In the genomic region with DNA sequence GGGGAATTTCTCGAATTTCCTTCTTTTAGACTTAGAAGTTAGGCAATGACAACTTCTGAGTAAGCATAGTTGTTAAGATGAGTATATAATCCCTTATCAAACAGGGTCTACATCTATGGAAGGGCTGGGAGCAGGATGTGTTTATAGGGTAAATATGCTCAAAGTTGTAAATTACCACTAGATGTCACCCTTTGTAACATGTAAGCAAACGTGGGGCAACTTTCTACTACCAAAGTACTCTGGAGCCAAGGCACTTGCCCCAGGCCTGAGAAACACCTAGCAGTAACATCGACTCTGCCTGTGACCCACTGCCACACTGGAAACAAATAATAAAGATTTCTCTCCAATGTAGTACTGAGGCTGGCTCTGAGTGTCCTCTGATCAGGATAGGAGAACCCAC, we compare ENCODE assay signal across 8 cellular contexts.
A peak's percentile ranks its signal among the peaks of the same experiment; 100 is the strongest.
DNase-seq lines count a peak whose midpoint lies in the region; ATAC-seq, FAIRE-seq and TF ChIP-seq lines count a peak whose summit lies in the region.

No MANE protein-coding gene starts in this region.

- H3K4me1 Mint-ChIP-seq in activated CD4-positive, alpha-beta T cell treated with anti-CD3 and anti-CD28 coated beads for 36 hours, result no peaks in the 10 kb centered on the region
- H3K4me1 Mint-ChIP-seq in T-helper 2 cell treated with Interferon-gamma antibody and Interleukin-4, amounts not matched to agents 5 μg/mL and 100 μg/mL, for 36 hours (ENCODE audit: low read depth), result no peaks in the 10 kb centered on the region

- no peak overlapping the region for H3K4me3 Mint-ChIP-seq in activated CD4-positive, alpha-beta T cell treated with anti-CD3 and anti-CD28 coated beads for 36 hours
- no peak overlapping the region for H3K4me3 Mint-ChIP-seq in T-helper 2 cell treated with Interferon-gamma antibody and Interleukin-4, amounts not matched to agents 5 μg/mL and 100 μg/mL, for 36 hours

- H3K4me2 ChIP-seq in A549, result no peak overlapping the region

- CTCF ChIA-PET in A549 (lab: Yijun Ruan, JAX), result interaction anchor here (1.3 to 1.4 kb wide), 2 partner anchors 526 to 530 kb away, joined by 6 to 14 read pairs; no protein-coding TSS in a partner anchor
- CTCF ChIA-PET in activated CD4-positive, alpha-beta T cell treated with anti-CD3 and anti-CD28 coated beads for 36 hours (lab: Charles Lee), result no interaction called here

- DNase-seq in A549 (ENCODE audit: low read depth in 1 of 2, low spot score in 1 of 2) (peak; percentile 25 to 54), NCI-H1694 treated with DMSO at 0.1 percent for 48 hours (lab: John Stamatoyannopoulos, UW) (peak; percentile 48), amniotic epithelial cell (ENCODE audit: low read depth) (peak; percentile 75), iPS-NIHi7 (ENCODE audit: extremely low spot score) (peak; percentile 71)
- no peak for DNase-seq in activated CD4-positive, alpha-beta T cell treated with anti-CD3 and anti-CD28 coated beads for 36 hours
- no peak for DNase-seq in T-helper 2 cell treated with Interferon-gamma antibody and Interleukin-4, amounts not matched to agents 5 μg/mL and 100 μg/mL, for 36 hours (ENCODE audit: low spot score)

- peak; percentile 62 to 64 for TF ChIP-seq RAD21 in A549 (conservative IDR thresholded peaks at IDR 0.05 in 1 of 2, IDR thresholded peaks at IDR 0.05 in 1 of 2)

- no peak for TF ChIP-seq EP300 in A549 (IDR thresholded peaks at IDR 0.05)

- FAIRE-seq in A549 (lab: Jason Lieb, UNC), result no peak

- no peak for TF ChIP-seq POLR2A in A549 (IDR thresholded peaks at IDR 0.05; ENCODE audit: low read length)
- TF ChIP-seq POLR2A in GM18505 (IDR thresholded peaks at IDR 0.05; ENCODE audit: borderline replicate concordance, extremely low read depth, insufficient read depth, insufficient read length), result no peak

- intact Hi-C loops in activated CD4-positive, alpha-beta T cell treated with anti-CD3 and anti-CD28 coated beads for 36 hours (cut with DNase I, micrococcal nuclease), result loop anchor here (2.0 to 5.0 kb wide), 2 partner anchors 526 to 528 kb away; no protein-coding TSS in a partner anchor

- no peaks in the 10 kb centered on the region for H3K9me3 ChIP-seq in A549

- peak; percentile 84 to 89; a peak in 4 of 6 replicates for ATAC-seq in A549
- peak; percentile 74 for ATAC-seq in GM18505 (IDR thresholded peaks at IDR 0.05; ENCODE audit: unreplicated experiment)
- ATAC-seq in HG02938 (IDR thresholded peaks at IDR 0.05; ENCODE audit: unreplicated experiment), result peak; percentile 80
- ATAC-seq in activated CD4-positive, alpha-beta T cell treated with anti-CD3 and anti-CD28 coated beads for 36 hours, result no peak

- no peaks in the 10 kb centered on the region for H3K4me1 ChIP-seq in A549

- POLR2A ChIA-PET in A549 (lab: Yijun Ruan, JAX), result no interaction called here
- POLR2A ChIA-PET in activated CD4-positive, alpha-beta T cell treated with anti-CD3 and anti-CD28 coated beads for 36 hours (lab: Charles Lee), result no interaction called here

- H3K27ac ChIP-seq in A549, result no peak overlapping the region

- no peak overlapping the region for H3K27ac Mint-ChIP-seq in activated CD4-positive, alpha-beta T cell treated with anti-CD3 and anti-CD28 coated beads for 36 hours
- H3K27ac Mint-ChIP-seq in T-helper 2 cell treated with Interferon-gamma antibody and Interleukin-4, amounts not matched to agents 5 μg/mL and 100 μg/mL, for 36 hours, result no peak overlapping the region

- H3K4me3 ChIP-seq in A549, result no peak overlapping the region

- TF ChIP-seq CTCF in A549 (IDR thresholded peaks at IDR 0.05), result peak; percentile 44

- no peaks in the 10 kb centered on the region for H3K27me3 Mint-ChIP-seq in activated CD4-positive, alpha-beta T cell treated with anti-CD3 and anti-CD28 coated beads for 36 hours
- H3K27me3 Mint-ChIP-seq in T-helper 2 cell treated with Interferon-gamma antibody and Interleukin-4, amounts not matched to agents 5 μg/mL and 100 μg/mL, for 36 hours (ENCODE audit: low read depth), result no peaks in the 10 kb centered on the region

- no peaks in the 10 kb centered on the region for H3K36me3 Mint-ChIP-seq in activated CD4-positive, alpha-beta T cell treated with anti-CD3 and anti-CD28 coated beads for 36 hours (ENCODE audit: low read depth)
- no peaks in the 10 kb centered on the region for H3K36me3 Mint-ChIP-seq in T-helper 2 cell treated with Interferon-gamma antibody and Interleukin-4, amounts not matched to agents 5 μg/mL and 100 μg/mL, for 36 hours (ENCODE audit: low read depth)

- WGBS in A549 (ENCODE audit: missing lambda C conversion rate), result 0% methylated on average over 3 of the region's 3 CpGs

- no peaks in the 10 kb centered on the region for H3K9me3 Mint-ChIP-seq in activated CD4-positive, alpha-beta T cell treated with anti-CD3 and anti-CD28 coated beads for 36 hours (ENCODE audit: low read depth)
- no peaks in the 10 kb centered on the region for H3K9me3 Mint-ChIP-seq in T-helper 2 cell treated with Interferon-gamma antibody and Interleukin-4, amounts not matched to agents 5 μg/mL and 100 μg/mL, for 36 hours

TF ChIP-seq in A549, 52 proteins besides CTCF, POLR2A, EP300 and RAD21:
- TF ChIP-seq, protein P1, sequence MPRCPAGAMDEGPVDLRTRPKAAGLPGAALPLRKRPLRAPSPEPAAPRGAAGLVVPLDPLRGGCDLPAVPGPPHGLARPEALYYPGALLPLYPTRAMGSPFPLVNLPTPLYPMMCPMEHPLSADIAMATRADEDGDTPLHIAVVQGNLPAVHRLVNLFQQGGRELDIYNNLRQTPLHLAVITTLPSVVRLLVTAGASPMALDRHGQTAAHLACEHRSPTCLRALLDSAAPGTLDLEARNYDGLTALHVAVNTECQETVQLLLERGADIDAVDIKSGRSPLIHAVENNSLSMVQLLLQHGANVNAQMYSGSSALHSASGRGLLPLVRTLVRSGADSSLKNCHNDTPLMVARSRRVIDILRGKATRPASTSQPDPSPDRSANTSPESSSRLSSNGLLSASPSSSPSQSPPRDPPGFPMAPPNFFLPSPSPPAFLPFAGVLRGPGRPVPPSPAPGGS (IDR thresholded peaks at IDR 0.05), result no peak
- TF ChIP-seq SMC3 (IDR thresholded peaks at IDR 0.05) (peak; percentile 55), FOXS1 (CRISPR knock-in tag; IDR thresholded peaks at IDR 0.05) (no peak), CHD4 (IDR thresholded peaks at IDR 0.05; ENCODE audit: borderline replicate concordance) (no peak), ZNF302 (CRISPR knock-in tag; IDR thresholded peaks at IDR 0.05) (no peak)
- TF ChIP-seq, protein P2, sequence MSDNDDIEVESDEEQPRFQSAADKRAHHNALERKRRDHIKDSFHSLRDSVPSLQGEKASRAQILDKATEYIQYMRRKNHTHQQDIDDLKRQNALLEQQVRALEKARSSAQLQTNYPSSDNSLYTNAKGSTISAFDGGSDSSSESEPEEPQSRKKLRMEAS (IDR thresholded peaks at IDR 0.05), result no peak
- TF ChIP-seq, protein P3, sequence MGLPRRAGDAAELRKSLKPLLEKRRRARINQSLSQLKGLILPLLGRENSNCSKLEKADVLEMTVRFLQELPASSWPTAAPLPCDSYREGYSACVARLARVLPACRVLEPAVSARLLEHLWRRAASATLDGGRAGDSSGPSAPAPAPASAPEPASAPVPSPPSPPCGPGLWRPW (IDR thresholded peaks at IDR 0.05), result no peak
TF ChIP-seq in A549: peak in this region for 1.

Comparison
In these comparisons a context has a peak if more than half of its experiments do, and no peak if none do; other contexts are left out.
1. DNase-seq: peak in A549 (2 of 2), NCI-H1694 treated with DMSO at 0.1 percent for 48 hours (single experiment), amniotic epithelial cell (single experiment) and iPS-NIHi7 (single experiment); none in activated CD4-positive, alpha-beta T cell treated with anti-CD3 and anti-CD28 coated beads for 36 hours (single experiment) and T-helper 2 cell treated with Interferon-gamma antibody and Interleukin-4, amounts not matched to agents 5 μg/mL and 100 μg/mL, for 36 hours (single experiment).